Comparison of ENCODE assay signal across 29 cellular contexts in genomic region chr14:96792003-96792402, GRCh38.
"Had no signal": no experiment of that assay in that cellular context is flagged by ENCODE, and none has a peak within 500 bp of the region (broad histone marks: within the 10 kb centered on the region; RNA-seq: fewer than 3 reads in every experiment).

No MANE protein-coding gene starts in this region.

- DNase-seq: activated B cell treated with CpG ODN at 0.5 μM for 24 hours; activated CD4-positive, alpha-beta T cell treated with anti-CD3 and anti-CD28 coated beads for 36 hours; activated CD4-positive, alpha-beta T cell treated with anti-CD3 and anti-CD28 coated beads, Interleukin-2, amount 50 U/mL, for 4 hours; activated CD8-positive, alpha-beta memory T cell treated with anti-CD3 and anti-CD28 coated beads for 24 hours; activated CD8-positive, alpha-beta memory T cell treated with anti-CD3 and anti-CD28 coated beads, Interleukin-2, amount 50 U/mL, for 4 hours; activated naive CD4-positive, alpha-beta T cell treated with Interleukin-2 at 50 U/mL for 16 hours; activated naive CD8-positive, alpha-beta T cell treated with anti-CD3 and anti-CD28 coated beads for 36 hours; activated T-cell treated with anti-CD3 and anti-CD28 coated beads, Interleukin-2, amount 50 U/mL, for 4 hours; amygdala; body of pancreas; caudate nucleus; dermis blood vessel endothelial cell; effector CD8-positive, alpha-beta T cell; erythroblast; foreskin keratinocyte; glutamatergic neuron; immature natural killer cell; ovary; psoas muscle; substantia nigra; T1000; thyroid gland; upper lobe of right lung had no signal

- H3K27me3 ChIP-seq: body of pancreas, foreskin keratinocyte, hepatocyte, ovary, right atrium auricular region, thyroid gland, upper lobe of right lung had no signal

- ATAC-seq: activated CD4-positive, alpha-beta T cell treated with anti-CD3 and anti-CD28 coated beads for 36 hours; activated T-cell treated with anti-CD3 and anti-CD28 coated beads, Interleukin-2, amount 50 U/mL, for 4 hours; body of pancreas; foreskin keratinocyte; natural killer cell treated with Interleukin-12 subunit alpha and Interleukin-12 subunit beta and Interleukin-15 and Interleukin-18, amount 100 ng/mL, for 72 hours; psoas muscle; upper lobe of right lung had no signal

- H3K36me3 Mint-ChIP-seq: activated naive CD8-positive, alpha-beta T cell treated with anti-CD3 and anti-CD28 coated beads for 36 hours; immature natural killer cell; memory B cell; natural killer cell treated with Interleukin-12 subunit alpha and Interleukin-12 subunit beta and Interleukin-15 and Interleukin-18, amount 100 ng/mL, for 72 hours had no signal

- H3K4me3 ChIP-seq: body of pancreas, hepatocyte, ovary, psoas muscle, right atrium auricular region, thyroid gland, upper lobe of right lung had no signal

- H3K27ac ChIP-seq: body of pancreas, foreskin keratinocyte, hepatocyte, ovary, psoas muscle, right atrium auricular region, thyroid gland, upper lobe of right lung had no signal

- H3K9me3 ChIP-seq: body of pancreas, ovary, psoas muscle, right atrium auricular region, thyroid gland, upper lobe of right lung had no signal

- H3K9me3 Mint-ChIP-seq: activated B cell treated with CpG ODN at 0.5 μM for 24 hours; activated naive CD8-positive, alpha-beta T cell treated with anti-CD3 and anti-CD28 coated beads for 36 hours; activated T-cell treated with anti-CD3 and anti-CD28 coated beads, Interleukin-2, amount 50 U/mL, for 4 hours; immature natural killer cell; memory B cell; natural killer cell treated with Interleukin-12 subunit alpha and Interleukin-12 subunit beta and Interleukin-15 and Interleukin-18, amount 100 ng/mL, for 72 hours; stimulated activated naive CD8-positive, alpha-beta T cell treated with anti-CD3 and anti-CD28 coated beads, Interleukin-15, Interleukin-2, amounts not matched to agents 100 ng/mL and 50 ng/mL, for 24 hours; T-helper 1 cell treated with Interleukin-12 subunit alpha and Interleukin-12 subunit beta and Interleukin-4 antibody, amounts not matched to agents 30 μg/mL and 1 μg/mL, for 36 hours had no signal

- H3K27me3 Mint-ChIP-seq: natural killer cell treated with Interleukin-12 subunit alpha and Interleukin-12 subunit beta and Interleukin-15 and Interleukin-18, amount 100 ng/mL, for 72 hours had no signal

- H3K4me3 Mint-ChIP-seq: activated B cell treated with CpG ODN at 0.5 μM for 24 hours; activated CD4-positive, alpha-beta T cell treated with anti-CD3 and anti-CD28 coated beads for 36 hours; activated naive CD8-positive, alpha-beta T cell treated with anti-CD3 and anti-CD28 coated beads for 36 hours; activated T-cell treated with anti-CD3 and anti-CD28 coated beads, Interleukin-2, amount 50 U/mL, for 4 hours; immature natural killer cell; memory B cell; natural killer cell treated with Interleukin-12 subunit alpha and Interleukin-12 subunit beta and Interleukin-15 and Interleukin-18, amount 100 ng/mL, for 72 hours; stimulated activated naive CD8-positive, alpha-beta T cell treated with anti-CD3 and anti-CD28 coated beads, Interleukin-15, Interleukin-2, amounts not matched to agents 100 ng/mL and 50 ng/mL, for 24 hours; T-helper 1 cell treated with Interleukin-12 subunit alpha and Interleukin-12 subunit beta and Interleukin-4 antibody, amounts not matched to agents 30 μg/mL and 1 μg/mL, for 36 hours had no signal

- H3K27ac Mint-ChIP-seq: activated B cell treated with CpG ODN at 0.5 μM for 24 hours; activated CD4-positive, alpha-beta T cell treated with anti-CD3 and anti-CD28 coated beads for 36 hours; activated naive CD8-positive, alpha-beta T cell treated with anti-CD3 and anti-CD28 coated beads for 36 hours; immature natural killer cell; memory B cell; natural killer cell treated with Interleukin-12 subunit alpha and Interleukin-12 subunit beta and Interleukin-15 and Interleukin-18, amount 100 ng/mL, for 72 hours; stimulated activated naive CD8-positive, alpha-beta T cell treated with anti-CD3 and anti-CD28 coated beads, Interleukin-15, Interleukin-2, amounts not matched to agents 100 ng/mL and 50 ng/mL, for 24 hours; T-helper 1 cell treated with Interleukin-12 subunit alpha and Interleukin-12 subunit beta and Interleukin-4 antibody, amounts not matched to agents 30 μg/mL and 1 μg/mL, for 36 hours had no signal

- H3K4me1 ChIP-seq: body of pancreas, foreskin keratinocyte, psoas muscle, right atrium auricular region, thyroid gland had no signal

- H3K36me3 ChIP-seq: ovary, right atrium auricular region, thyroid gland, upper lobe of right lung had no signal
